23 cellular contexts compared by ENCODE assay signal in the genomic region with DNA sequence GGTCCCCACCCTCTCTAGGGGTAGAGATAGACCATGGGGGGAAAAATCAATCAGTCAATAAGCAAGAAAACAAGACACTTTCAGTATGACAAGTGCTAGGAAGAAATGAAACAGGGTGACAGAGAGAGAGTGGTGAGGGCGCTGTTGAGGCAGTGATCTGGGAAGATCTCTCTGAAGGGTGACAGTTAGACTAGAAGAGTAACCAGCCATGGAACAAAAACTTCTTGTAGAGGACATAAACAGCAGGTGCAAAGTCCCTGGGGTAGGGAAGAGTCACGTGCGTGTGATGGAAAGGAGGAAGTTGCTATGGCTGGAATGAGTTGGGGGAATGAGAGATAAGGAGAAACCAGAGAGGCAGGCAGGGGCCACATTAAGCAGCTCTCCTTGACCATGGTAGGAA. TPM values are rescaled to one million over a fixed set of nuclear protein-coding genes. Genes with fewer than 3 reads are reported as not detected.
DNase-seq lines count a peak whose midpoint lies in the region; ATAC-seq, FAIRE-seq and TF ChIP-seq lines count a peak whose summit lies in the region.
"Had no signal": no experiment of that assay in that cellular context is flagged by ENCODE, and none has a peak within 500 bp of the region (broad histone marks: within the 10 kb centered on the region; RNA-seq: fewer than 3 reads in every experiment).

No MANE protein-coding gene starts in this region.

- POLR2A ChIA-PET in GM12878 (lab: Charles Lee): no interaction called here
- POLR2A ChIA-PET in PC-9 (lab: Charles Lee; ENCODE audit: unreplicated experiment): no interaction called here

- H3K9me3 Mint-ChIP-seq in stimulated activated memory B cell treated with anti-CD40 and anti-IgM and Interleukin-4, amounts not matched to agents 10 μg/mL and 1 μg/mL and 100 μg/mL, for 72 hours: no peaks in the 10 kb centered on the region
- H3K9me3 Mint-ChIP-seq: WTC11 had no signal

- no peak overlapping the region for H3K27ac ChIP-seq in GM12878 (ENCODE audit: control insufficient read depth, insufficient read depth)
- H3K27ac ChIP-seq in PC-9: no peak overlapping the region
- H3K27ac ChIP-seq: cardiac muscle cell, esophagus muscularis mucosa, right atrium auricular region had no signal

- FAIRE-seq in GM12878 (lab: Jason Lieb, UNC): no peak
- FAIRE-seq: urothelium cell line had no signal

- H3K4me1 ChIP-seq in GM12878 (ENCODE audit: control insufficient read depth, insufficient read depth, low read length): peaks cover 44% of the 10 kb centered on the region
- peaks cover 34% of the 10 kb centered on the region for H3K4me1 ChIP-seq in PC-9 (replicated peaks; ENCODE audit: insufficient read depth)

- H3K9me2 ChIP-seq in PC-9 (ENCODE audit: insufficient read depth): no peaks in the 10 kb centered on the region

- H3K27me3 Mint-ChIP-seq in stimulated activated memory B cell treated with anti-CD40 and anti-IgM and Interleukin-4, amounts not matched to agents 10 μg/mL and 1 μg/mL and 100 μg/mL, for 72 hours: peaks cover 36% of the 10 kb centered on the region

- peaks cover 32% of the 10 kb centered on the region for H3K4me1 Mint-ChIP-seq in stimulated activated memory B cell treated with anti-CD40 and anti-IgM and Interleukin-4, amounts not matched to agents 10 μg/mL and 1 μg/mL and 100 μg/mL, for 72 hours
- H3K4me1 Mint-ChIP-seq: activated CD8-positive, alpha-beta memory T cell treated with anti-CD3 and anti-CD28 coated beads, Interleukin-2, amount 10 ng/mL, durations not matched to agents 7 days and 5 days had no signal

- H3K4me2 ChIP-seq in GM12878 (ENCODE audit: control insufficient read depth, insufficient read depth): peak overlapping the region; percentile 7; the same call in 1 of the 2 replicates
- no peak overlapping the region for H3K4me2 ChIP-seq in PC-9

- H2AFZ ChIP-seq in GM12878 (ENCODE audit: control insufficient read depth, low read depth, low read length) (no peak overlapping the region), PC-9 (no peak overlapping the region)

- H3F3A ChIP-seq in PC-9 (ENCODE audit: insufficient read depth, low read depth): no peaks in the 10 kb centered on the region; the same call in 1 of the 2 replicates

- ATAC-seq in GM19463 (IDR thresholded peaks at IDR 0.05; ENCODE audit: unreplicated experiment) (peak; percentile 38), GM12878 (peak; percentile 65)
- ATAC-seq in stimulated activated memory B cell treated with anti-CD40 and anti-IgM and Interleukin-4, amounts not matched to agents 10 μg/mL and 1 μg/mL and 100 μg/mL, for 72 hours: peak; percentile 51
- ATAC-seq: activated CD8-positive, alpha-beta memory T cell treated with anti-CD3 and anti-CD28 coated beads, Interleukin-2, amount 10 ng/mL, durations not matched to agents 7 days and 5 days; left lung; PC-3; WTC11 had no signal

- BruUV-seq in GM12878 (replicated peaks; lab: Mats Ljungman, UMichigan) (no TSS peak), PC-9 (replicated peaks; lab: Mats Ljungman, UMichigan) (no TSS peak)

- no peak overlapping the region for H3K9ac ChIP-seq in GM12878 (ENCODE audit: control insufficient read depth, insufficient read depth, low read length)

- RAD21 ChIA-PET in GM12878 (lab: Charles Lee; ENCODE audit: unreplicated experiment): interaction anchor here (1.1 kb wide), 1 partner anchor 60 kb away, joined by 3 read pairs; no protein-coding TSS in a partner anchor

- in situ Hi-C loops in GM12878 (cut with MboI): no loop called here

- H3K36me3 ChIP-seq in GM12878 (ENCODE audit: control insufficient read depth in 2 of 2, insufficient read depth in 2 of 2, low read length in 1 of 2): no peaks in the 10 kb centered on the region
- no peaks in the 10 kb centered on the region for H3K36me3 ChIP-seq in PC-9 (ENCODE audit: low read depth)
- H3K36me3 ChIP-seq: cardiac muscle cell, esophagus muscularis mucosa, left lung, right atrium auricular region, stomach had no signal

- no peak overlapping the region for H3K4me3 Mint-ChIP-seq in stimulated activated memory B cell treated with anti-CD40 and anti-IgM and Interleukin-4, amounts not matched to agents 10 μg/mL and 1 μg/mL and 100 μg/mL, for 72 hours
- H3K4me3 Mint-ChIP-seq: activated CD8-positive, alpha-beta memory T cell treated with anti-CD3 and anti-CD28 coated beads, Interleukin-2, amount 10 ng/mL, durations not matched to agents 7 days and 5 days; WTC11 had no signal

- H3K4me3 ChIP-seq in GM12864 (ENCODE audit: low read depth, low read length) (no peak overlapping the region), GM12878 (no peak overlapping the region), PC-9 (no peak overlapping the region)
- H3K4me3 ChIP-seq: cardiac muscle cell, esophagus muscularis mucosa, left lung, right atrium auricular region, stomach had no signal

- H3K27me3 ChIP-seq in GM12878 (replicated peaks in 1 of 2; ENCODE audit: control insufficient read depth in 2 of 2, insufficient read depth in 2 of 2, low read length in 1 of 2): no peaks in the 10 kb centered on the region
- H3K27me3 ChIP-seq in PC-9 (ENCODE audit: insufficient read depth, low read depth): no peaks in the 10 kb centered on the region
- H3K27me3 ChIP-seq: cardiac muscle cell, esophagus muscularis mucosa, left lung, right atrium auricular region had no signal

- no peaks in the 10 kb centered on the region for H3K9me3 ChIP-seq in GM12878 (replicated peaks; ENCODE audit: control insufficient read depth, insufficient read depth, low read length)
- no peaks in the 10 kb centered on the region for H3K9me3 ChIP-seq in PC-9 (ENCODE audit: insufficient read depth, low read depth)
- H3K9me3 ChIP-seq: esophagus muscularis mucosa, left lung, right atrium auricular region, stomach had no signal

- no peak for TF ChIP-seq POLR2A in GM12878 (IDR thresholded peaks at IDR 0.05; ENCODE audit: low read depth, low read length)

- H3K79me2 ChIP-seq in GM12878 (ENCODE audit: control insufficient read depth, insufficient read depth, low read length): no peaks in the 10 kb centered on the region
- no peaks in the 10 kb centered on the region for H3K79me2 ChIP-seq in PC-9 (ENCODE audit: low read depth)

- TF ChIP-seq EP300 in GM12878 (IDR thresholded peaks at IDR 0.05; ENCODE audit: borderline replicate concordance in 1 of 2, control insufficient read depth in 1 of 2, low read depth in 2 of 2, low read length in 2 of 2): no peak; a peak in 1 of 4 replicates

- TF ChIP-seq RAD21 in GM12878 (IDR thresholded peaks at IDR 0.05; ENCODE audit: insufficient read depth, low read depth, low read length): no peak

- peak overlapping the region; percentile 1 for H3K27ac Mint-ChIP-seq in stimulated activated memory B cell treated with anti-CD40 and anti-IgM and Interleukin-4, amounts not matched to agents 10 μg/mL and 1 μg/mL and 100 μg/mL, for 72 hours
- H3K27ac Mint-ChIP-seq: activated CD8-positive, alpha-beta memory T cell treated with anti-CD3 and anti-CD28 coated beads, Interleukin-2, amount 10 ng/mL, durations not matched to agents 7 days and 5 days had no signal

- peak; percentile 33 for TF ChIP-seq CTCF in GM12864 (IDR thresholded peaks at IDR 0.05; ENCODE audit: low read depth, low read length, missing control alignments)
- peak; percentile 25 to 43 (median 29); a peak in 3 of 6 replicates for TF ChIP-seq CTCF in GM12878 (IDR thresholded peaks at IDR 0.05 in 2 of 3, conservative IDR thresholded peaks at IDR 0.05 in 1 of 3; ENCODE audit: control insufficient read depth in 2 of 3, extremely low read depth in 1 of 3, insufficient read depth in 1 of 3, low read depth in 3 of 3, low read length in 3 of 3)
- no peak for TF ChIP-seq CTCF in PC-9 (conservative IDR thresholded peaks at IDR 0.05)

- no peaks in the 10 kb centered on the region for H3K36me3 Mint-ChIP-seq in stimulated activated memory B cell treated with anti-CD40 and anti-IgM and Interleukin-4, amounts not matched to agents 10 μg/mL and 1 μg/mL and 100 μg/mL, for 72 hours
- H3K36me3 Mint-ChIP-seq: activated CD8-positive, alpha-beta memory T cell treated with anti-CD3 and anti-CD28 coated beads, Interleukin-2, amount 10 ng/mL, durations not matched to agents 7 days and 5 days; WTC11 had no signal

- SMC1A ChIA-PET in GM12878 (lab: Charles Lee; ENCODE audit: uncharacterized antibody, unreplicated experiment): interaction anchor here (0.5 to 1.1 kb wide), 3 partner anchors 29 to 82 kb away, joined by 3 to 5 read pairs (median 3); no protein-coding TSS in a partner anchor

- H4K20me1 ChIP-seq in GM12878 (ENCODE audit: control insufficient read depth, insufficient read depth): no peaks in the 10 kb centered on the region
- no peaks in the 10 kb centered on the region for H4K20me1 ChIP-seq in PC-9 (ENCODE audit: insufficient read depth)

- intact Hi-C loops in GM12878 (cut with micrococcal nuclease; ENCODE audit: unreplicated experiment) (loop anchor here (5.0 kb wide), 1 partner anchor 60 kb away; no protein-coding TSS in a partner anchor), PC-9 (cut with micrococcal nuclease; ENCODE audit: unreplicated experiment) (no loop called here)

- WGBS in GM12878 (ENCODE audit: insufficient coverage, insufficient replicate concordance, low lambda C conversion rate, missing lambda C conversion rate): 3% methylated on average over 3 of the region's 3 CpGs

- DNase-seq in GM12864 (ENCODE audit: low read depth) (peak; percentile 12), GM12878 (ENCODE audit: low read depth, low spot score) (no peak), NCI-H1436 treated with DMSO at 0.1 percent for 48 hours (lab: John Stamatoyannopoulos, UW) (no peak), dermis blood vessel endothelial cell (no peak), PC-9 (no peak)
- DNase-seq: activated CD8-positive, alpha-beta memory T cell treated with anti-CD3 and anti-CD28 coated beads, Interleukin-2, amount 10 ng/mL, durations not matched to agents 7 days and 5 days; activated effector memory CD4-positive, alpha-beta T cell treated with Interleukin-2 at 50 U/mL for 16 hours; amniotic stem cell; H7; left lung; NCI-H1048; NCI-H2081 treated with DMSO at 0.1 percent for 48 hours; NCI-H69; PC-3; stomach had no signal

- CTCF ChIA-PET in GM12878 (lab: Yijun Ruan, JAX) (interaction anchor here (1.1 kb wide), 1 partner anchor 83 kb away, joined by 4 read pairs; no protein-coding TSS in a partner anchor), PC-9 (lab: Charles Lee) (no interaction called here)

RNA-seq across cellular contexts. Expression of a gene that starts 16.8 kb away (rescaled TPM):
- total RNA-seq in GM12878 (2013; cell fraction: nucleolus; rRNA removed): 0.95 and 1.0 TPM in 2 replicates
- total RNA-seq in GM12878 (2014; rRNA removed) (3.2 and 3.4 TPM in 2 replicates), GM12878 (2014; rRNA removed; fragmentation: Illumina TruSeq; extraction: Trizol) (2.6 and 2.9 TPM in 2 replicates), GM12878 (2021) (5.7 and 5.8 TPM in 2 replicates), dermis blood vessel endothelial cell (43.7 and 67.6 TPM in 2 replicates), PC-9 (2021) (82.5 and 137 TPM in 2 replicates)
- polyA plus RNA-seq in GM12878 (2011; ENCODE audit: low read depth): 1.9 TPM
- polyA plus RNA-seq in GM12878 (2011; rRNA removed) (0.20 and 0.41 TPM in 2 replicates), GM12878 (2014; fragmentation: Illumina TruSeq; extraction: Trizol) (2.9 and 3.6 TPM in 2 replicates), GM12878 (2014; fragmentation: Nextera tagmentation; extraction: Ambion mirVana) (1 to 10 TPM; 4.4 to 6.1 TPM), GM12878 (2014; rRNA removed) (2.9 and 3.1 TPM in 2 replicates), GM12878 (2016; fragmentation: Nextera tagmentation; extraction: Ambion mirVana) (10 to 100 TPM in 1 of 2 experiments, 1 to 10 TPM in 1; 8.9 to 10.4 TPM)
- polyA plus RNA-seq in GM12878 (2011; cell fraction: cytosol; rRNA removed): 0.15 and 0.33 TPM in 2 replicates
- 0.26 and 0.31 TPM in 2 replicates for polyA plus RNA-seq in GM12878 (2011; cell fraction: nucleus; rRNA removed)
- polyA plus RNA-seq in GM12878 (2012): 0.80 and 0.93 TPM in 2 replicates
- 0.41 and 0.51 TPM in 2 replicates for polyA minus RNA-seq in GM12878 (2011; rRNA and poly(A)+ RNA removed)
- polyA minus RNA-seq in GM12878 (2011; cell fraction: cytosol; rRNA and poly(A)+ RNA removed): 0.53 and 0.83 TPM in 2 replicates
- 0.12 and 0.29 TPM in 2 replicates for polyA minus RNA-seq in GM12878 (2011; cell fraction: nucleus; rRNA and poly(A)+ RNA removed)
- total RNA-seq: activated CD8-positive, alpha-beta memory T cell treated with anti-CD3 and anti-CD28 coated beads, Interleukin-2, amount 10 ng/mL, durations not matched to agents 7 days and 5 days; T-helper 2 cell treated with Interferon-gamma antibody and Interleukin-4, amounts not matched to agents 100 ng/mL and 5 ng/mL, for 36 hours had no signal
